Comparison of ENCODE assay signal across 16 cellular contexts in genomic region chr10:69911571-69912528, GRCh38.
DNase-seq lines count a peak whose midpoint lies in the region; ATAC-seq and TF ChIP-seq lines count a peak whose summit lies in the region.
"Had no signal": no experiment of that assay in that cellular context is flagged by ENCODE, and none has a peak within 500 bp of the region (broad histone marks: within the 10 kb centered on the region; RNA-seq: fewer than 3 reads in every experiment).

No MANE protein-coding gene starts in this region.

- H3K27me3 Mint-ChIP-seq in endothelial cell (ENCODE audit: unreplicated experiment), result peaks cover 3% of the 10 kb centered on the region
- peaks cover 3 to 7% of the 10 kb centered on the region in 2 donors for H3K27me3 Mint-ChIP-seq in natural killer cell (ENCODE audit: low read depth in 2 of 2)

- no peak overlapping the region for H3K27ac Mint-ChIP-seq in endothelial cell (ENCODE audit: unreplicated experiment)
- H3K27ac Mint-ChIP-seq in natural killer cell, result no peak overlapping the region

- H3K4me3 Mint-ChIP-seq in endothelial cell (ENCODE audit: unreplicated experiment) (no peak overlapping the region), natural killer cell (no peak overlapping the region)

- H3K4me3 ChIP-seq in LNCaP clone FGC (ENCODE audit: low read depth, low read length), result no peak overlapping the region
- H3K4me3 ChIP-seq: colonic mucosa, left lung had no signal

- H3K36me3 Mint-ChIP-seq in endothelial cell (ENCODE audit: low read depth, unreplicated experiment) (peaks cover 3% of the 10 kb centered on the region), natural killer cell (no peaks in the 10 kb centered on the region)

- H3K4me1 Mint-ChIP-seq in endothelial cell (ENCODE audit: unreplicated experiment) (peaks cover 21% of the 10 kb centered on the region), natural killer cell (no peaks in the 10 kb centered on the region)

- H3K9me3 Mint-ChIP-seq in endothelial cell (ENCODE audit: unreplicated experiment) (no peaks in the 10 kb centered on the region), natural killer cell (no peaks in the 10 kb centered on the region)

- no peak for TF ChIP-seq CTCF in LNCaP clone FGC (IDR thresholded peaks at IDR 0.05; ENCODE audit: control insufficient read depth, extremely low read depth, insufficient read depth)
- no peak for TF ChIP-seq CTCF in endothelial cell (IDR thresholded peaks at IDR 0.05; ENCODE audit: unreplicated experiment)
- no peak for TF ChIP-seq CTCF in natural killer cell (IDR thresholded peaks at IDR 0.05)

- no peak for TF ChIP-seq POLR2A in erythroblast (IDR thresholded peaks at IDR 0.05; ENCODE audit: low read length)

- ATAC-seq in HG03280 (IDR thresholded peaks at IDR 0.05; ENCODE audit: unreplicated experiment), result no peak
- no peak for ATAC-seq in natural killer cell
- ATAC-seq: left lung had no signal

- DNase-seq in LNCaP clone FGC (ENCODE audit: low read depth), result peak; percentile 92
- DNase-seq in endothelial cell (ENCODE audit: low spot score), result peak; percentile 28
- DNase-seq in medulla oblongata (ENCODE audit: extremely low spot score), result peak; percentile 69
- peak; percentile 21 for DNase-seq in stromal cell of bone marrow (ENCODE audit: low read depth)
- no peak for DNase-seq in natural killer cell
- no peak for DNase-seq in erythroblast (lab: John Stamatoyannopoulos, UW)
- no peak for DNase-seq in T-helper 1 cell
- DNase-seq: activated naive CD4-positive, alpha-beta T cell treated with anti-CD3 and anti-CD28 coated beads, Interleukin-2, amount 50 U/mL, for 16 hours; BE2C; glutamatergic neuron; NCI-H187 treated with DMSO at 0.1 percent for 48 hours; NCI-H82; stimulated activated CD8-positive, alpha-beta memory T cell treated with anti-CD3 and anti-CD28 coated beads, Interleukin-4, amount 100 ng/mL, for 48 hours had no signal

- intact Hi-C loops in natural killer cell (cut with micrococcal nuclease), result loop anchor here (10.0 kb wide), 1 partner anchor 267 kb away; no protein-coding TSS in a partner anchor

Comparison
In these comparisons a context has a peak if more than half of its experiments do, and no peak if none do; other contexts are left out.
1. DNase-seq: peak in LNCaP clone FGC (single experiment), endothelial cell (single experiment), medulla oblongata (single experiment) and stromal cell of bone marrow (single experiment); none in natural killer cell (single experiment), erythroblast (0 of 2) and T-helper 1 cell (0 of 5).